In genomic region chr2:108936868-108937265, GRCh38 we compare ENCODE assay signal across 33 cellular contexts. TPM values are rescaled to one million over a fixed set of nuclear protein-coding genes. Genes with fewer than 3 reads are reported as not detected.
DNase-seq lines count a peak whose midpoint lies in the region; ATAC-seq, FAIRE-seq and TF ChIP-seq lines count a peak whose summit lies in the region.
"Had no signal": no experiment of that assay in that cellular context is flagged by ENCODE, and none has a peak within 500 bp of the region (broad histone marks: within the 10 kb centered on the region; RNA-seq: fewer than 3 reads in every experiment).

No MANE protein-coding gene starts in this region.

- peaks cover 3 to 15% of the 10 kb centered on the region in 2 donors for H3K4me1 ChIP-seq in kidney (ENCODE audit: control insufficient read depth in 1 of 2, insufficient read depth in 1 of 2, low read depth in 1 of 2, low read length in 2 of 2)
- H3K4me1 ChIP-seq: thyroid gland had no signal

- peak overlapping the region; percentile 72 for H3K27ac Mint-ChIP-seq in activated CD4-positive, alpha-beta T cell treated with anti-CD3 and anti-CD28 coated beads, Interleukin-2, amount 10 ng/mL, durations not matched to agents 24 days and 14 days
- H3K27ac Mint-ChIP-seq in stimulated activated memory B cell treated with anti-CD40 and anti-IgM and Interleukin-4, amounts not matched to agents 10 μg/mL and 1 μg/mL and 100 μg/mL, for 72 hours = peak overlapping the region; percentile 29
- H3K27ac Mint-ChIP-seq in HFFc6 = no peak overlapping the region
- no peak overlapping the region for H3K27ac Mint-ChIP-seq in natural killer cell treated with Interleukin-12 subunit alpha and Interleukin-12 subunit beta and Interleukin-15 and Interleukin-18, amount 100 ng/mL, for 72 hours
- H3K27ac Mint-ChIP-seq: activated naive CD4-positive, alpha-beta T cell treated with anti-CD3 and anti-CD28 coated beads for 36 hours; GM23338; immature natural killer cell had no signal

- H3K27me3 Mint-ChIP-seq in activated CD4-positive, alpha-beta T cell treated with anti-CD3 and anti-CD28 coated beads, Interleukin-2, amount 10 ng/mL, durations not matched to agents 24 days and 14 days = peaks cover 2% of the 10 kb centered on the region
- H3K27me3 Mint-ChIP-seq in stimulated activated memory B cell treated with anti-CD40 and anti-IgM and Interleukin-4, amounts not matched to agents 10 μg/mL and 1 μg/mL and 100 μg/mL, for 72 hours = peaks cover 12% of the 10 kb centered on the region
- peaks cover 50% of the 10 kb centered on the region for H3K27me3 Mint-ChIP-seq in HFFc6 (ENCODE audit: insufficient read depth)
- H3K27me3 Mint-ChIP-seq in natural killer cell treated with Interleukin-12 subunit alpha and Interleukin-12 subunit beta and Interleukin-15 and Interleukin-18, amount 100 ng/mL, for 72 hours = peaks cover 0 to 6% of the 10 kb centered on the region in 2 donors
- H3K27me3 Mint-ChIP-seq: CD4-positive, alpha-beta memory T cell; stimulated activated naive CD8-positive, alpha-beta T cell treated with anti-CD3 and anti-CD28 coated beads, Interleukin-15, Interleukin-2, amounts not matched to agents 100 ng/mL and 50 ng/mL, for 24 hours had no signal

- H3K4me3 ChIP-seq in kidney (ENCODE audit: low read length in 2 of 2) = no peak overlapping the region
- H3K4me3 ChIP-seq in brain microvascular endothelial cell (ENCODE audit: low read depth, low read length) = no peak overlapping the region
- H3K4me3 ChIP-seq: esophagus muscularis mucosa, GM23338, thyroid gland had no signal

- TF ChIP-seq CTCF in kidney (IDR thresholded peaks at IDR 0.05; ENCODE audit: borderline replicate concordance, extremely low read depth, insufficient read depth) (no peak), brain microvascular endothelial cell (IDR thresholded peaks at IDR 0.05; ENCODE audit: low read depth, low read length, missing control alignments) (no peak), HFFc6 (IDR thresholded peaks at IDR 0.05) (no peak)

- no peaks in the 10 kb centered on the region for H3K9me3 ChIP-seq in kidney (ENCODE audit: control insufficient read depth in 1 of 2, low read length in 2 of 2)
- H3K9me3 ChIP-seq: esophagus muscularis mucosa, thyroid gland had no signal

- no peaks in the 10 kb centered on the region for H3K36me3 Mint-ChIP-seq in activated CD4-positive, alpha-beta T cell treated with anti-CD3 and anti-CD28 coated beads, Interleukin-2, amount 10 ng/mL, durations not matched to agents 24 days and 14 days (ENCODE audit: low read depth)
- no peaks in the 10 kb centered on the region for H3K36me3 Mint-ChIP-seq in stimulated activated memory B cell treated with anti-CD40 and anti-IgM and Interleukin-4, amounts not matched to agents 10 μg/mL and 1 μg/mL and 100 μg/mL, for 72 hours
- no peaks in the 10 kb centered on the region for H3K36me3 Mint-ChIP-seq in HFFc6 (ENCODE audit: low read depth)
- no peaks in the 10 kb centered on the region for H3K36me3 Mint-ChIP-seq in natural killer cell treated with Interleukin-12 subunit alpha and Interleukin-12 subunit beta and Interleukin-15 and Interleukin-18, amount 100 ng/mL, for 72 hours
- H3K36me3 Mint-ChIP-seq: CD4-positive, alpha-beta memory T cell; immature natural killer cell had no signal

- H3K36me3 ChIP-seq in kidney (ENCODE audit: control insufficient read depth in 1 of 2, insufficient read depth in 2 of 2, low read length in 2 of 2) = no peaks in the 10 kb centered on the region
- H3K36me3 ChIP-seq in brain microvascular endothelial cell (replicated peaks) = no peaks in the 10 kb centered on the region
- H3K36me3 ChIP-seq: esophagus muscularis mucosa, thyroid gland, WERI-Rb-1 had no signal

- H3K27ac ChIP-seq in kidney (ENCODE audit: low read depth in 2 of 2, low read length in 2 of 2) (no peak overlapping the region), brain microvascular endothelial cell (no peak overlapping the region)
- H3K27ac ChIP-seq: 22Rv1, esophagus muscularis mucosa, foreskin keratinocyte, thyroid gland, WERI-Rb-1 had no signal

- peaks cover 12% of the 10 kb centered on the region for H3K4me1 Mint-ChIP-seq in activated CD4-positive, alpha-beta T cell treated with anti-CD3 and anti-CD28 coated beads, Interleukin-2, amount 10 ng/mL, durations not matched to agents 24 days and 14 days
- peaks cover 6% of the 10 kb centered on the region for H3K4me1 Mint-ChIP-seq in stimulated activated memory B cell treated with anti-CD40 and anti-IgM and Interleukin-4, amounts not matched to agents 10 μg/mL and 1 μg/mL and 100 μg/mL, for 72 hours
- H3K4me1 Mint-ChIP-seq in HFFc6 (ENCODE audit: low read depth) = no peaks in the 10 kb centered on the region
- no peaks in the 10 kb centered on the region for H3K4me1 Mint-ChIP-seq in natural killer cell treated with Interleukin-12 subunit alpha and Interleukin-12 subunit beta and Interleukin-15 and Interleukin-18, amount 100 ng/mL, for 72 hours (ENCODE audit: low read depth in 2 of 2)
- H3K4me1 Mint-ChIP-seq: immature natural killer cell had no signal

- no peaks in the 10 kb centered on the region for H3K9me3 Mint-ChIP-seq in activated CD4-positive, alpha-beta T cell treated with anti-CD3 and anti-CD28 coated beads, Interleukin-2, amount 10 ng/mL, durations not matched to agents 24 days and 14 days
- no peaks in the 10 kb centered on the region for H3K9me3 Mint-ChIP-seq in stimulated activated memory B cell treated with anti-CD40 and anti-IgM and Interleukin-4, amounts not matched to agents 10 μg/mL and 1 μg/mL and 100 μg/mL, for 72 hours
- no peaks in the 10 kb centered on the region for H3K9me3 Mint-ChIP-seq in HFFc6
- H3K9me3 Mint-ChIP-seq in natural killer cell treated with Interleukin-12 subunit alpha and Interleukin-12 subunit beta and Interleukin-15 and Interleukin-18, amount 100 ng/mL, for 72 hours = no peaks in the 10 kb centered on the region
- H3K9me3 Mint-ChIP-seq: activated naive CD4-positive, alpha-beta T cell treated with anti-CD3 and anti-CD28 coated beads for 36 hours; activated T-cell treated with anti-CD3 and anti-CD28 coated beads, Interleukin-2, amount 50 U/mL, for 72 hours; CD4-positive, alpha-beta memory T cell; GM23338; immature natural killer cell; stimulated activated naive CD8-positive, alpha-beta T cell treated with anti-CD3 and anti-CD28 coated beads, Interleukin-15, Interleukin-2, amounts not matched to agents 100 ng/mL and 50 ng/mL, for 24 hours had no signal

- FAIRE-seq in kidney (lab: Jason Lieb, UNC) = no peak

- in situ Hi-C loops in brain microvascular endothelial cell (cut with HindIII; ENCODE audit: low pct_ligation_motif_present, low sequenced_read_pairs) = no loop called here

- intact Hi-C loops in activated CD4-positive, alpha-beta T cell treated with anti-CD3 and anti-CD28 coated beads, Interleukin-2, amount 10 ng/mL, durations not matched to agents 24 days and 14 days (cut with micrococcal nuclease) = loop anchor here (5.0 kb wide), 1 partner anchor 340 kb away; no protein-coding TSS in a partner anchor
- intact Hi-C loops in kidney (cut with DNase I) = no loop called here

- no peak for DNase-seq in activated CD4-positive, alpha-beta T cell treated with anti-CD3 and anti-CD28 coated beads, Interleukin-2, amount 10 ng/mL, durations not matched to agents 24 days and 14 days
- DNase-seq in activated CD4-positive, alpha-beta T cell treated with anti-CD3 and anti-CD28 coated beads, Interleukin-2, amount 50 U/mL, for 48 hours = no peak
- DNase-seq in cerebellum (ENCODE audit: low spot score) (peak; percentile 21), kidney (peak; percentile 71), brain microvascular endothelial cell (no peak), HFFc6 (no peak)
- DNase-seq in natural killer cell treated with Interleukin-12 subunit alpha and Interleukin-12 subunit beta and Interleukin-15 and Interleukin-18, amount 100 ng/mL, for 72 hours (ENCODE audit: low spot score) = no peak
- DNase-seq: activated CD4-positive, alpha-beta T cell treated with anti-CD3 and anti-CD28 coated beads for 48 hours; activated naive CD4-positive, alpha-beta T cell treated with anti-CD3 and anti-CD28 coated beads for 36 hours; activated T-cell treated with anti-CD3 and anti-CD28 coated beads, Interleukin-2, amount 50 U/mL, for 72 hours; amniotic stem cell; CD4-positive, alpha-beta memory T cell; DMS 273 treated with DMSO at 0.1 percent for 48 hours; EL; foreskin keratinocyte; hippocampal formation; immature natural killer cell; Karpas-422; NCI-H1436 treated with DMSO at 0.1 percent for 48 hours; NCI-H2107; NCI-H510A; NK-92 treated with Interleukin-12 subunit alpha and Interleukin-12 subunit beta, amount 100 ng/mL, for 24 hours; SHP77 treated with DMSO at 0.1 percent for 48 hours; T-helper 9 cell; thyroid gland; WERI-Rb-1 had no signal

- H3K27me3 ChIP-seq in brain microvascular endothelial cell (replicated peaks) = peaks cover 17% of the 10 kb centered on the region
- H3K27me3 ChIP-seq: esophagus muscularis mucosa, thyroid gland had no signal

- ATAC-seq in stimulated activated memory B cell treated with anti-CD40 and anti-IgM and Interleukin-4, amounts not matched to agents 10 μg/mL and 1 μg/mL and 100 μg/mL, for 72 hours = no peak
- ATAC-seq in natural killer cell treated with Interleukin-12 subunit alpha and Interleukin-12 subunit beta and Interleukin-15 and Interleukin-18, amount 100 ng/mL, for 72 hours = no peak
- ATAC-seq: foreskin keratinocyte, GM23338 had no signal

- no peak overlapping the region for H3K4me3 Mint-ChIP-seq in activated CD4-positive, alpha-beta T cell treated with anti-CD3 and anti-CD28 coated beads, Interleukin-2, amount 10 ng/mL, durations not matched to agents 24 days and 14 days
- no peak overlapping the region for H3K4me3 Mint-ChIP-seq in stimulated activated memory B cell treated with anti-CD40 and anti-IgM and Interleukin-4, amounts not matched to agents 10 μg/mL and 1 μg/mL and 100 μg/mL, for 72 hours
- no peak overlapping the region for H3K4me3 Mint-ChIP-seq in HFFc6
- no peak overlapping the region for H3K4me3 Mint-ChIP-seq in natural killer cell treated with Interleukin-12 subunit alpha and Interleukin-12 subunit beta and Interleukin-15 and Interleukin-18, amount 100 ng/mL, for 72 hours
- H3K4me3 Mint-ChIP-seq: activated naive CD4-positive, alpha-beta T cell treated with anti-CD3 and anti-CD28 coated beads for 36 hours; GM23338; immature natural killer cell; stimulated activated naive CD8-positive, alpha-beta T cell treated with anti-CD3 and anti-CD28 coated beads, Interleukin-15, Interleukin-2, amounts not matched to agents 100 ng/mL and 50 ng/mL, for 24 hours had no signal

- H3K9ac ChIP-seq in kidney (ENCODE audit: low read length in 2 of 2) = no peak overlapping the region

RNA-seq across cellular contexts. Expression of gene EDAR, which starts 52.2 kb away (rescaled TPM):
- total RNA-seq in activated CD4-positive, alpha-beta T cell treated with anti-CD3 and anti-CD28 coated beads, Interleukin-2, amount 10 ng/mL, durations not matched to agents 24 days and 14 days = 0.56 and 0.62 TPM in 2 replicates
- total RNA-seq in cerebellum (not detected), kidney (3.1 TPM)
- polyA plus RNA-seq in kidney (ENCODE audit: insufficient read depth, low read depth, low replicate concordance) = 0.17 TPM
- not detected for total RNA-seq in HFFc6 (2021; fragmentation: NEBNext Ultra II Directional; extraction: Animal tissue kit (Norgen Biotek cat#: 25700))
- not detected for total RNA-seq in natural killer cell treated with Interleukin-12 subunit alpha and Interleukin-12 subunit beta and Interleukin-15 and Interleukin-18, amount 100 ng/mL, for 72 hours
- total RNA-seq: esophagus muscularis mucosa, foreskin keratinocyte, GM23338, posterior vena cava, thyroid gland had no signal
- polyA plus RNA-seq: GM23338, immature natural killer cell, neural cell had no signal

Comparison
In these comparisons a context has a peak if more than half of its experiments do, and no peak if none do; other contexts are left out.
1. DNase-seq: peak in cerebellum (single experiment) and kidney (single experiment); none in activated CD4-positive, alpha-beta T cell treated with anti-CD3 and anti-CD28 coated beads, Interleukin-2, amount 10 ng/mL, durations not matched to agents 24 days and 14 days (single experiment), activated CD4-positive, alpha-beta T cell treated with anti-CD3 and anti-CD28 coated beads, Interleukin-2, amount 50 U/mL, for 48 hours (0 of 2), brain microvascular endothelial cell (single experiment), HFFc6 (single experiment) and natural killer cell treated with Interleukin-12 subunit alpha and Interleukin-12 subunit beta and Interleukin-15 and Interleukin-18, amount 100 ng/mL, for 72 hours (single experiment).
2. H3K27ac Mint-ChIP-seq: peak in activated CD4-positive, alpha-beta T cell treated with anti-CD3 and anti-CD28 coated beads, Interleukin-2, amount 10 ng/mL, durations not matched to agents 24 days and 14 days (single experiment) and stimulated activated memory B cell treated with anti-CD40 and anti-IgM and Interleukin-4, amounts not matched to agents 10 μg/mL and 1 μg/mL and 100 μg/mL, for 72 hours (single experiment); none in HFFc6 (single experiment) and natural killer cell treated with Interleukin-12 subunit alpha and Interleukin-12 subunit beta and Interleukin-15 and Interleukin-18, amount 100 ng/mL, for 72 hours (0 of 2).